ENCODE assay signal across 9 cellular contexts in genomic region chr2:27261926-27262298, GRCh38. TPM values are rescaled to one million over a fixed set of nuclear protein-coding genes. Genes with fewer than 3 reads are reported as not detected.
DNase-seq lines count a peak whose midpoint lies in the region; ATAC-seq, FAIRE-seq and TF ChIP-seq lines count a peak whose summit lies in the region.
"Had no signal": no experiment of that assay in that cellular context is flagged by ENCODE, and none has a peak within 500 bp of the region (broad histone marks: within the 10 kb centered on the region; RNA-seq: fewer than 3 reads in every experiment).

No MANE protein-coding gene starts in this region.

- no peak for TF ChIP-seq CTCF in GM12878 (IDR thresholded peaks at IDR 0.05 in 2 of 3, conservative IDR thresholded peaks at IDR 0.05 in 1 of 3; ENCODE audit: control insufficient read depth in 2 of 3, extremely low read depth in 1 of 3, insufficient read depth in 1 of 3, low read depth in 3 of 3, low read length in 3 of 3)

- peaks cover 18% of the 10 kb centered on the region for H3K4me1 ChIP-seq in GM12878 (ENCODE audit: control insufficient read depth, insufficient read depth, low read length)
- H3K4me1 ChIP-seq in naive thymus-derived CD4-positive, alpha-beta T cell (ENCODE audit: control insufficient read depth in 2 of 2, insufficient read depth in 2 of 2, low read length in 2 of 2) = peaks cover 8 to 23% of the 10 kb centered on the region in 2 donors

- H3K79me2 ChIP-seq in GM12878 (ENCODE audit: control insufficient read depth, insufficient read depth, low read length) = no peaks in the 10 kb centered on the region

- H3K27ac Mint-ChIP-seq in stimulated activated naive CD8-positive, alpha-beta T cell treated with anti-CD3 and anti-CD28 coated beads, Interleukin-15, Interleukin-2, amounts not matched to agents 100 ng/mL and 50 ng/mL, for 24 hours = no peak overlapping the region
- peak overlapping the region in 1 of 9 donors; percentile 78 for H3K27ac Mint-ChIP-seq in naive thymus-derived CD4-positive, alpha-beta T cell

- no peak overlapping the region for H3K9ac ChIP-seq in GM12878 (ENCODE audit: control insufficient read depth, insufficient read depth, low read length)

- intact Hi-C loops in GM12878 (cut with micrococcal nuclease; ENCODE audit: unreplicated experiment) = no loop called here
- intact Hi-C loops in naive thymus-derived CD4-positive, alpha-beta T cell (cut with micrococcal nuclease) = loop anchor here (2.0 to 5.0 kb wide), 4 partner anchors 40 to 225 kb away; partner anchors contain the start of genes CAD (in 1 of the 2), IFT172 (in 1 of the 2) and KHK (in 1 of the 2)

- TF ChIP-seq EP300 in GM12878 (IDR thresholded peaks at IDR 0.05; ENCODE audit: borderline replicate concordance in 1 of 2, control insufficient read depth in 1 of 2, low read depth in 2 of 2, low read length in 2 of 2) = no peak

- 19% methylated on average over 12 of the region's 40 CpGs for WGBS in GM12878 (ENCODE audit: insufficient coverage, insufficient replicate concordance, low lambda C conversion rate, missing lambda C conversion rate)

- H3K27me3 Mint-ChIP-seq in stimulated activated naive CD8-positive, alpha-beta T cell treated with anti-CD3 and anti-CD28 coated beads, Interleukin-15, Interleukin-2, amounts not matched to agents 100 ng/mL and 50 ng/mL, for 24 hours = peaks cover 56% of the 10 kb centered on the region
- peaks cover 53 to 60% (median 57%) of the 10 kb centered on the region in 5 donors for H3K27me3 Mint-ChIP-seq in naive thymus-derived CD4-positive, alpha-beta T cell

- H3K4me3 ChIP-seq in GM12878 = no peak overlapping the region
- no peak overlapping the region for H3K4me3 ChIP-seq in naive thymus-derived CD4-positive, alpha-beta T cell (ENCODE audit: low read length)

- no peaks in the 10 kb centered on the region for H3K36me3 Mint-ChIP-seq in stimulated activated naive CD8-positive, alpha-beta T cell treated with anti-CD3 and anti-CD28 coated beads, Interleukin-15, Interleukin-2, amounts not matched to agents 100 ng/mL and 50 ng/mL, for 24 hours (ENCODE audit: low read depth)
- H3K36me3 Mint-ChIP-seq in naive thymus-derived CD4-positive, alpha-beta T cell = peaks cover 0 to 4% (median 0%) of the 10 kb centered on the region in 5 donors

- BruUV-seq in GM12878 (replicated peaks; lab: Mats Ljungman, UMichigan) = no TSS peak

- no peaks in the 10 kb centered on the region for H3K36me3 ChIP-seq in GM12878 (ENCODE audit: control insufficient read depth in 2 of 2, insufficient read depth in 2 of 2, low read length in 1 of 2)
- no peaks in the 10 kb centered on the region for H3K36me3 ChIP-seq in naive thymus-derived CD4-positive, alpha-beta T cell (ENCODE audit: control insufficient read depth in 2 of 3, insufficient read depth in 3 of 3, low read length in 3 of 3)

- H2AFZ ChIP-seq in GM12878 (ENCODE audit: control insufficient read depth, low read depth, low read length) = no peak overlapping the region

- TF ChIP-seq POLR2A in GM12878 (IDR thresholded peaks at IDR 0.05; ENCODE audit: low read depth, low read length) = no peak

- RAD21 ChIA-PET in GM12878 (lab: Charles Lee; ENCODE audit: unreplicated experiment) = interaction anchor here (1.0 kb wide), 1 partner anchor 18 kb away, joined by 3 read pairs; no protein-coding TSS in a partner anchor

- ATAC-seq in stimulated activated naive CD8-positive, alpha-beta T cell treated with anti-CD3 and anti-CD28 coated beads, Interleukin-15, Interleukin-2, amounts not matched to agents 100 U/mL and 50 U/mL, for 24 hours = no peak
- ATAC-seq in GM12878 = no peak
- no peak for ATAC-seq in naive thymus-derived CD4-positive, alpha-beta T cell
- ATAC-seq in activated CD4-positive, CD25-positive, alpha-beta regulatory T cell treated with anti-CD3 and anti-CD28 coated beads, Interleukin-2, amount 50 U/mL, for 24 hours = no peak

- POLR2A ChIA-PET in GM12878 (lab: Charles Lee) = no interaction called here
- POLR2A ChIA-PET in naive thymus-derived CD4-positive, alpha-beta T cell (lab: Charles Lee) = interaction anchor here (0.5 kb wide), 1 partner anchor 1592 kb away, joined by 3 read pairs; no protein-coding TSS in a partner anchor

- FAIRE-seq in GM12878 (lab: Jason Lieb, UNC) (no peak), urothelium cell line (lab: Jason Lieb, UNC) (no peak)

- no peak for DNase-seq in stimulated activated naive CD8-positive, alpha-beta T cell treated with anti-CD3 and anti-CD28 coated beads, Interleukin-15, Interleukin-2, amounts not matched to agents 100 U/mL and 50 U/mL, for 24 hours
- no peak for DNase-seq in GM12878 (ENCODE audit: low read depth, low spot score)
- peak in 1 of 9 donors; percentile 59 for DNase-seq in naive thymus-derived CD4-positive, alpha-beta T cell
- no peak for DNase-seq in GM19240 (ENCODE audit: insufficient read length, low spot score)
- no peak for DNase-seq in UCSD-AML1 (lab: John Stamatoyannopoulos, UW; ENCODE audit: unreplicated experiment)
- DNase-seq in urothelium cell line (ENCODE audit: low spot score) = no peak

- SMC1A ChIA-PET in GM12878 (lab: Charles Lee; ENCODE audit: uncharacterized antibody, unreplicated experiment) = no interaction called here

- peaks cover 29% of the 10 kb centered on the region for H3K4me1 Mint-ChIP-seq in stimulated activated naive CD8-positive, alpha-beta T cell treated with anti-CD3 and anti-CD28 coated beads, Interleukin-15, Interleukin-2, amounts not matched to agents 100 ng/mL and 50 ng/mL, for 24 hours (ENCODE audit: low read depth)
- H3K4me1 Mint-ChIP-seq in naive thymus-derived CD4-positive, alpha-beta T cell = peaks cover 23 to 33% (median 29%) of the 10 kb centered on the region in 7 donors

- H3K4me3 Mint-ChIP-seq in stimulated activated naive CD8-positive, alpha-beta T cell treated with anti-CD3 and anti-CD28 coated beads, Interleukin-15, Interleukin-2, amounts not matched to agents 100 ng/mL and 50 ng/mL, for 24 hours = peak overlapping the region; percentile 47
- peak overlapping the region; percentile 70 to 97 (median 81) for H3K4me3 Mint-ChIP-seq in naive thymus-derived CD4-positive, alpha-beta T cell

- TF ChIP-seq RAD21 in GM12878 (IDR thresholded peaks at IDR 0.05; ENCODE audit: insufficient read depth, low read depth, low read length) = no peak

- in situ Hi-C loops in GM12878 (cut with MboI) = no loop called here

- no peak overlapping the region for H3K27ac ChIP-seq in GM12878 (ENCODE audit: control insufficient read depth, insufficient read depth)
- no peak overlapping the region for H3K27ac ChIP-seq in naive thymus-derived CD4-positive, alpha-beta T cell (ENCODE audit: low read depth, low read length)

- peaks cover 24 to 41% of the 10 kb centered on the region in 2 experiments for H3K27me3 ChIP-seq in GM12878 (replicated peaks in 1 of 2; ENCODE audit: control insufficient read depth in 2 of 2, insufficient read depth in 2 of 2, low read length in 1 of 2)
- peaks cover 6 to 27% of the 10 kb centered on the region in 2 donors for H3K27me3 ChIP-seq in naive thymus-derived CD4-positive, alpha-beta T cell (ENCODE audit: control insufficient read depth in 2 of 2, insufficient read depth in 2 of 2, low read length in 2 of 2)

- peak overlapping the region; percentile 82; the same call in 1 of the 2 replicates for H3K4me2 ChIP-seq in GM12878 (ENCODE audit: control insufficient read depth, insufficient read depth)

- H3K9me3 Mint-ChIP-seq in stimulated activated naive CD8-positive, alpha-beta T cell treated with anti-CD3 and anti-CD28 coated beads, Interleukin-15, Interleukin-2, amounts not matched to agents 100 ng/mL and 50 ng/mL, for 24 hours = no peaks in the 10 kb centered on the region
- H3K9me3 Mint-ChIP-seq in naive thymus-derived CD4-positive, alpha-beta T cell = no peaks in the 10 kb centered on the region

- H3K9me3 ChIP-seq in GM12878 (replicated peaks; ENCODE audit: control insufficient read depth, insufficient read depth, low read length) = no peaks in the 10 kb centered on the region
- H3K9me3 ChIP-seq in naive thymus-derived CD4-positive, alpha-beta T cell (ENCODE audit: control insufficient read depth in 2 of 3, low read length in 3 of 3) = no peaks in the 10 kb centered on the region

- no peaks in the 10 kb centered on the region for H4K20me1 ChIP-seq in GM12878 (ENCODE audit: control insufficient read depth, insufficient read depth)

- CTCF ChIA-PET in GM12878 (lab: Yijun Ruan, JAX) = no interaction called here
- CTCF ChIA-PET in naive thymus-derived CD4-positive, alpha-beta T cell (lab: Charles Lee) = no interaction called here

RNA-seq across cellular contexts. Expression of gene SLC30A3, which starts 0.9 kb away (rescaled TPM):
- total RNA-seq in GM12878 (2013; cell fraction: nucleolus; rRNA removed) = 1.3 TPM in 1 of 2 replicates, not detected in the other
- total RNA-seq in GM12878 (2014; rRNA removed) (not detected in 2 replicates), GM12878 (2014; rRNA removed; fragmentation: Illumina TruSeq; extraction: Trizol) (not detected in 2 replicates), GM12878 (2021) (not detected in 2 replicates)
- polyA plus RNA-seq in GM12878 (2011; ENCODE audit: low read depth) = 0.24 TPM
- polyA plus RNA-seq in GM12878 (2011; rRNA removed) (0.12 and 0.23 TPM in 2 replicates), GM12878 (2014; fragmentation: Illumina TruSeq; extraction: Trizol) (not detected in 2 replicates), GM12878 (2014; fragmentation: Nextera tagmentation; extraction: Ambion mirVana) (not detected), GM12878 (2014; rRNA removed) (0.06 TPM in 1 of 2 replicates, not detected in the other), GM12878 (2016; fragmentation: Nextera tagmentation; extraction: Ambion mirVana) (not detected)
- polyA plus RNA-seq in GM12878 (2011; cell fraction: cytosol; rRNA removed) = 0.39 and 0.47 TPM in 2 replicates
- 1.3 and 1.8 TPM in 2 replicates for polyA plus RNA-seq in GM12878 (2011; cell fraction: nucleus; rRNA removed)
- polyA plus RNA-seq in GM12878 (2012) = 0.18 and 0.20 TPM in 2 replicates
- 0.07 and 0.15 TPM in 2 replicates for polyA minus RNA-seq in GM12878 (2011; rRNA and poly(A)+ RNA removed)
- polyA minus RNA-seq in GM12878 (2011; cell fraction: cytosol; rRNA and poly(A)+ RNA removed) = 0.62 TPM in 1 of 2 replicates, not detected in the other
- 0.12 and 0.19 TPM in 2 replicates for polyA minus RNA-seq in GM12878 (2011; cell fraction: nucleus; rRNA and poly(A)+ RNA removed)
- total RNA-seq in naive thymus-derived CD4-positive, alpha-beta T cell = under 1 TPM in 1 of 5 experiments, not detected in 4; 0.29 TPM
- under 1 TPM in 1 of 2 donors, not detected in 1; 0.56 TPM for polyA plus RNA-seq in naive thymus-derived CD4-positive, alpha-beta T cell

RNA-seq across cellular contexts. Expression of gene DNAJC5G, which starts 13.3 kb away (rescaled TPM):
- not detected in 2 replicates for total RNA-seq in GM12878 (2013; cell fraction: nucleolus; rRNA removed)
- total RNA-seq in GM12878 (2014; rRNA removed) (not detected in 2 replicates), GM12878 (2014; rRNA removed; fragmentation: Illumina TruSeq; extraction: Trizol) (not detected in 2 replicates), GM12878 (2021) (not detected in 2 replicates)
- polyA plus RNA-seq in GM12878 (2011; ENCODE audit: low read depth) = not detected
- polyA plus RNA-seq in GM12878 (2011; rRNA removed) (not detected in 2 replicates), GM12878 (2014; fragmentation: Illumina TruSeq; extraction: Trizol) (not detected in 2 replicates), GM12878 (2014; fragmentation: Nextera tagmentation; extraction: Ambion mirVana) (not detected), GM12878 (2014; rRNA removed) (not detected in 2 replicates), GM12878 (2016; fragmentation: Nextera tagmentation; extraction: Ambion mirVana) (not detected)
- polyA plus RNA-seq in GM12878 (2011; cell fraction: cytosol; rRNA removed) = not detected in 2 replicates
- polyA plus RNA-seq in GM12878 (2011; cell fraction: nucleus; rRNA removed) = 0.07 TPM in 1 of 2 replicates, not detected in the other
- 0.23 TPM in 1 of 2 replicates, not detected in the other for polyA plus RNA-seq in GM12878 (2012)
- polyA minus RNA-seq in GM12878 (2011; rRNA and poly(A)+ RNA removed) = not detected in 2 replicates
- polyA minus RNA-seq in GM12878 (2011; cell fraction: cytosol; rRNA and poly(A)+ RNA removed) = not detected in 2 replicates
- not detected in 2 replicates for polyA minus RNA-seq in GM12878 (2011; cell fraction: nucleus; rRNA and poly(A)+ RNA removed)
- total RNA-seq in naive thymus-derived CD4-positive, alpha-beta T cell = not detected
- not detected for polyA plus RNA-seq in naive thymus-derived CD4-positive, alpha-beta T cell
- total RNA-seq: NCI-H460 had no signal

RNA-seq across cellular contexts. Expression of gene TRIM54, which starts 20.3 kb away (rescaled TPM):
- not detected in 2 replicates for total RNA-seq in GM12878 (2013; cell fraction: nucleolus; rRNA removed)
- total RNA-seq in GM12878 (2014; rRNA removed) (not detected in 2 replicates), GM12878 (2014; rRNA removed; fragmentation: Illumina TruSeq; extraction: Trizol) (not detected in 2 replicates), GM12878 (2021) (not detected in 2 replicates)
- polyA plus RNA-seq in GM12878 (2011; ENCODE audit: low read depth) = not detected
- polyA plus RNA-seq in GM12878 (2011; rRNA removed) (not detected in 2 replicates), GM12878 (2014; fragmentation: Illumina TruSeq; extraction: Trizol) (0.03 TPM in 1 of 2 replicates, not detected in the other), GM12878 (2014; fragmentation: Nextera tagmentation; extraction: Ambion mirVana) (not detected), GM12878 (2014; rRNA removed) (0.08 TPM in 1 of 2 replicates, not detected in the other), GM12878 (2016; fragmentation: Nextera tagmentation; extraction: Ambion mirVana) (not detected)
- polyA plus RNA-seq in GM12878 (2011; cell fraction: cytosol; rRNA removed) = not detected in 2 replicates
- 0.07 TPM in 1 of 2 replicates, not detected in the other for polyA plus RNA-seq in GM12878 (2011; cell fraction: nucleus; rRNA removed)
- polyA plus RNA-seq in GM12878 (2012) = not detected in 2 replicates
- polyA minus RNA-seq in GM12878 (2011; rRNA and poly(A)+ RNA removed) = not detected in 2 replicates
- not detected in 2 replicates for polyA minus RNA-seq in GM12878 (2011; cell fraction: cytosol; rRNA and poly(A)+ RNA removed)
- polyA minus RNA-seq in GM12878 (2011; cell fraction: nucleus; rRNA and poly(A)+ RNA removed) = not detected in 2 replicates
- not detected for total RNA-seq in naive thymus-derived CD4-positive, alpha-beta T cell
- polyA plus RNA-seq in naive thymus-derived CD4-positive, alpha-beta T cell = not detected

RNA-seq across cellular contexts. Expression of gene CAD, which starts 44.7 kb away (rescaled TPM):
- total RNA-seq in GM12878 (2013; cell fraction: nucleolus; rRNA removed) = 102 and 104 TPM in 2 replicates
- 48.3 and 66.1 TPM in 2 replicates for total RNA-seq in GM12878 (2014; rRNA removed)
- 22.8 and 23.8 TPM in 2 replicates for total RNA-seq in GM12878 (2014; rRNA removed; fragmentation: Illumina TruSeq; extraction: Trizol)
- 101 and 119 TPM in 2 replicates for total RNA-seq in GM12878 (2021)
- 22.0 TPM for polyA plus RNA-seq in GM12878 (2011; ENCODE audit: low read depth)
- polyA plus RNA-seq in GM12878 (2011; rRNA removed) = 12.0 and 24.9 TPM in 2 replicates
- 31.8 and 34.4 TPM in 2 replicates for polyA plus RNA-seq in GM12878 (2011; cell fraction: cytosol; rRNA removed)
- polyA plus RNA-seq in GM12878 (2011; cell fraction: nucleus; rRNA removed) = 212 and 266 TPM in 2 replicates
- polyA plus RNA-seq in GM12878 (2012) = 34.2 and 37.0 TPM in 2 replicates
- polyA plus RNA-seq in GM12878 (2014; fragmentation: Illumina TruSeq; extraction: Trizol) = 18.5 and 43.5 TPM in 2 replicates
- polyA plus RNA-seq in GM12878 (2014; fragmentation: Nextera tagmentation; extraction: Ambion mirVana) = 10 to 100 TPM in 1 of 2 experiments, 1 to 10 TPM in 1; 7.6 to 12.1 TPM
- polyA plus RNA-seq in GM12878 (2014; rRNA removed) = 57.9 and 73.2 TPM in 2 replicates
- 10 to 100 TPM; 68.2 to 75.5 TPM for polyA plus RNA-seq in GM12878 (2016; fragmentation: Nextera tagmentation; extraction: Ambion mirVana)
- 79.9 and 113 TPM in 2 replicates for polyA minus RNA-seq in GM12878 (2011; rRNA and poly(A)+ RNA removed)
- 50.4 and 85.0 TPM in 2 replicates for polyA minus RNA-seq in GM12878 (2011; cell fraction: cytosol; rRNA and poly(A)+ RNA removed)
- polyA minus RNA-seq in GM12878 (2011; cell fraction: nucleus; rRNA and poly(A)+ RNA removed) = 90.4 and 154 TPM in 2 replicates
- total RNA-seq in naive thymus-derived CD4-positive, alpha-beta T cell = 10 to 100 TPM; 34.4 to 65.7 (median 45.4) TPM
- 10 to 100 TPM; 19.6 to 28.1 TPM for polyA plus RNA-seq in naive thymus-derived CD4-positive, alpha-beta T cell

RNA-seq across cellular contexts. Expression of gene UCN, which starts 46.3 kb away (rescaled TPM):
- total RNA-seq in GM12878 (2013; cell fraction: nucleolus; rRNA removed) = 2.3 and 3.1 TPM in 2 replicates
- total RNA-seq in GM12878 (2014; rRNA removed) (1.6 and 2.2 TPM in 2 replicates), GM12878 (2014; rRNA removed; fragmentation: Illumina TruSeq; extraction: Trizol) (0.45 TPM in 1 of 2 replicates, not detected in the other), GM12878 (2021) (1.1 and 2.0 TPM in 2 replicates)
- polyA plus RNA-seq in GM12878 (2011; ENCODE audit: low read depth) = 0.50 TPM
- polyA plus RNA-seq in GM12878 (2011; rRNA removed) (0.43 TPM in 1 of 2 replicates, not detected in the other), GM12878 (2014; fragmentation: Illumina TruSeq; extraction: Trizol) (not detected in 2 replicates), GM12878 (2014; fragmentation: Nextera tagmentation; extraction: Ambion mirVana) (under 1 TPM; 0.10 to 0.26 TPM), GM12878 (2014; rRNA removed) (2.6 and 2.8 TPM in 2 replicates), GM12878 (2016; fragmentation: Nextera tagmentation; extraction: Ambion mirVana) (1 to 10 TPM; 2.7 to 3.8 TPM)
- 0.51 and 1.1 TPM in 2 replicates for polyA plus RNA-seq in GM12878 (2011; cell fraction: cytosol; rRNA removed)
- polyA plus RNA-seq in GM12878 (2011; cell fraction: nucleus; rRNA removed) = 4.3 and 4.4 TPM in 2 replicates
- polyA plus RNA-seq in GM12878 (2012) = 1.8 and 2.1 TPM in 2 replicates
- polyA minus RNA-seq in GM12878 (2011; rRNA and poly(A)+ RNA removed) = 0.77 TPM in 1 of 2 replicates, not detected in the other
- not detected in 2 replicates for polyA minus RNA-seq in GM12878 (2011; cell fraction: cytosol; rRNA and poly(A)+ RNA removed)
- polyA minus RNA-seq in GM12878 (2011; cell fraction: nucleus; rRNA and poly(A)+ RNA removed) = 0.77 TPM in 1 of 2 replicates, not detected in the other
- 1 to 10 TPM; 2.5 to 6.5 (median 4.6) TPM for total RNA-seq in naive thymus-derived CD4-positive, alpha-beta T cell
- polyA plus RNA-seq in naive thymus-derived CD4-positive, alpha-beta T cell = under 1 TPM; 0.35 to 0.81 TPM
